Comparison of ENCODE assay signal across 1 cellular context in the genomic region with DNA sequence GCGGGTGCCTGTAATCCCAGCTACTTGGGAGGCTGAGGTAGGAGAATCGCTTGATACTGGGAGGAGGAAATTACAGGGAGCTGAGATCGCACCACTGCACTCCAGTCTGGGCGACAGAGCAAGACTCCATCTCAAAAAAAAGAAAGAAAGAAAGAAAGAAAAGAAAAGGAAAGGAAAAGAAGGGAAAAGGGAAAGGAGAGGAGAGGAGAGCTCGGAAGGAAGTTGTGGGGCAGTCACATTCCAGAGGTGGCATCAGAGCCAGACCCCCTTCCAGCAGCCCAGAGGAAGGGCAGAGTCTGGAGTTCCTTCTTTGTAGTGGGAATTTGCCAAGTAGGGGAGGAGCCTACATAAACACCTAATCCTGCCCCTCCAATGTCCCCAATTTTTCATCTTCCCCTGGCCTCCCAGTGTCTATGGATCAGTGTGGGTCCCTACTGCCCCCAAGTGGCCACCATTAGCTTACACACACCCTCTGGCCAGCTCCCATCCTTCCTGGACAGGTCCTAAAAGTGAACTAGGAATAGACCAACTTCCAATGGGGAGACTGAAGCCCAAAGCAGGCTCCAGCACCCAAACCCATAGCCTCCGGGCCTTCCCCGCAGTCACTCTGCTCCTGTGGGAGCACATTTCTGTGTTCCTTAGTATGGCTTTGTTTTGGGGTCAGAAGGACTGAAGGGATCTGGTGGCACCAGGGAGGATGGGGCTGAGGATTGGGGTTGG.
TF ChIP-seq lines count a peak whose summit lies in the region.

No MANE protein-coding gene starts in this region.

TF ChIP-seq in HepG2, 621 proteins besides CTCF, POLR2A, EP300 and RAD21:
- TF ChIP-seq, protein P1, sequence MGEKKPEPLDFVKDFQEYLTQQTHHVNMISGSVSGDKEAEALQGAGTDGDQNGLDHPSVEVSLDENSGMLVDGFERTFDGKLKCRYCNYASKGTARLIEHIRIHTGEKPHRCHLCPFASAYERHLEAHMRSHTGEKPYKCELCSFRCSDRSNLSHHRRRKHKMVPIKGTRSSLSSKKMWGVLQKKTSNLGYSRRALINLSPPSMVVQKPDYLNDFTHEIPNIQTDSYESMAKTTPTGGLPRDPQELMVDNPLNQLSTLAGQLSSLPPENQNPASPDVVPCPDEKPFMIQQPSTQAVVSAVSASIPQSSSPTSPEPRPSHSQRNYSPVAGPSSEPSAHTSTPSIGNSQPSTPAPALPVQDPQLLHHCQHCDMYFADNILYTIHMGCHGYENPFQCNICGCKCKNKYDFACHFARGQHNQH (CRISPR knock-in tag; IDR thresholded peaks at IDR 0.05): peak; percentile 31; the same call in 1 of the 2 replicates
- TF ChIP-seq ZNF709 (CRISPR knock-in tag; IDR thresholded peaks at IDR 0.05) (no peak), NFYC (CRISPR knock-in tag; IDR thresholded peaks at IDR 0.05) (no peak), KLF16 (CRISPR knock-in tag; IDR thresholded peaks at IDR 0.05) (0 out of 4 replicates have a peak, but pooled peaks of 1 of the 2 experiments have one; percentile 32), SSRP1 (CRISPR knock-in tag; IDR thresholded peaks at IDR 0.05) (no peak), U2AF2 (IDR thresholded peaks at IDR 0.05; ENCODE audit: low read depth, low read length) (0 out of 2 replicates have a peak, but pooled peaks have one; percentile 62), ZNF124 (CRISPR knock-in tag; IDR thresholded peaks at IDR 0.05) (0 out of 2 replicates have a peak, but pooled peaks have one; percentile 43), SALL2 (CRISPR knock-in tag; IDR thresholded peaks at IDR 0.05) (peak; percentile 52; the same call in 1 of the 2 replicates), ZNF839 (CRISPR knock-in tag; IDR thresholded peaks at IDR 0.05; ENCODE audit: borderline replicate concordance) (no peak), ERF (CRISPR knock-in tag; IDR thresholded peaks at IDR 0.05) (0 out of 2 replicates have a peak, but pooled peaks have one; percentile 23), U2AF1 (optimal IDR thresholded peaks at IDR 0.05; ENCODE audit: low read depth, low read length) (peak; percentile 35), REPIN1 (CRISPR knock-in tag; IDR thresholded peaks at IDR 0.05; ENCODE audit: borderline replicate concordance, low read depth) (no peak), ZNF619 (CRISPR knock-in tag; IDR thresholded peaks at IDR 0.05) (peak; percentile 39; the same call in 1 of the 2 replicates), MIXL1 (CRISPR knock-in tag; IDR thresholded peaks at IDR 0.05) (0 out of 2 replicates have a peak, but pooled peaks have one; percentile 24), SMC3 (IDR thresholded peaks at IDR 0.05; ENCODE audit: low read length) (peak; percentile 94), CAMTA2 (CRISPR knock-in tag; IDR thresholded peaks at IDR 0.05; ENCODE audit: borderline replicate concordance) (no peak), MIER2 (CRISPR knock-in tag; IDR thresholded peaks at IDR 0.05) (peak; percentile 62; the same call in 1 of the 2 replicates), SALL1 (CRISPR knock-in tag; IDR thresholded peaks at IDR 0.05) (peak; percentile 47), STAG1 (CRISPR knock-in tag; IDR thresholded peaks at IDR 0.05) (peak; percentile 95), GATAD1 (CRISPR knock-in tag; IDR thresholded peaks at IDR 0.05) (0 out of 2 replicates have a peak, but pooled peaks have one; percentile 19), THAP11 (CRISPR knock-in tag; IDR thresholded peaks at IDR 0.05) (0 out of 2 replicates have a peak, but pooled peaks have one; percentile 27), HNRNPK (IDR thresholded peaks at IDR 0.05; ENCODE audit: low read depth, low read length, poor library complexity, severe bottlenecking) (peak; percentile 15), ZNF550 (CRISPR knock-in tag; IDR thresholded peaks at IDR 0.05; ENCODE audit: borderline replicate concordance) (no peak), GATAD2A (CRISPR knock-in tag; IDR thresholded peaks at IDR 0.05) (0 out of 2 replicates have a peak, but pooled peaks have one; percentile 29), LCORL (IDR thresholded peaks at IDR 0.05) (no peak), LCORL (CRISPR knock-in tag; IDR thresholded peaks at IDR 0.05) (peak; percentile 26; the same call in 1 of the 2 replicates), XRCC5 (optimal IDR thresholded peaks at IDR 0.05; ENCODE audit: low read length) (peak; percentile 70), TEAD3 (CRISPR knock-in tag; optimal IDR thresholded peaks at IDR 0.05; ENCODE audit: borderline replicate concordance) (peak; percentile 40)
- TF ChIP-seq, protein P2, sequence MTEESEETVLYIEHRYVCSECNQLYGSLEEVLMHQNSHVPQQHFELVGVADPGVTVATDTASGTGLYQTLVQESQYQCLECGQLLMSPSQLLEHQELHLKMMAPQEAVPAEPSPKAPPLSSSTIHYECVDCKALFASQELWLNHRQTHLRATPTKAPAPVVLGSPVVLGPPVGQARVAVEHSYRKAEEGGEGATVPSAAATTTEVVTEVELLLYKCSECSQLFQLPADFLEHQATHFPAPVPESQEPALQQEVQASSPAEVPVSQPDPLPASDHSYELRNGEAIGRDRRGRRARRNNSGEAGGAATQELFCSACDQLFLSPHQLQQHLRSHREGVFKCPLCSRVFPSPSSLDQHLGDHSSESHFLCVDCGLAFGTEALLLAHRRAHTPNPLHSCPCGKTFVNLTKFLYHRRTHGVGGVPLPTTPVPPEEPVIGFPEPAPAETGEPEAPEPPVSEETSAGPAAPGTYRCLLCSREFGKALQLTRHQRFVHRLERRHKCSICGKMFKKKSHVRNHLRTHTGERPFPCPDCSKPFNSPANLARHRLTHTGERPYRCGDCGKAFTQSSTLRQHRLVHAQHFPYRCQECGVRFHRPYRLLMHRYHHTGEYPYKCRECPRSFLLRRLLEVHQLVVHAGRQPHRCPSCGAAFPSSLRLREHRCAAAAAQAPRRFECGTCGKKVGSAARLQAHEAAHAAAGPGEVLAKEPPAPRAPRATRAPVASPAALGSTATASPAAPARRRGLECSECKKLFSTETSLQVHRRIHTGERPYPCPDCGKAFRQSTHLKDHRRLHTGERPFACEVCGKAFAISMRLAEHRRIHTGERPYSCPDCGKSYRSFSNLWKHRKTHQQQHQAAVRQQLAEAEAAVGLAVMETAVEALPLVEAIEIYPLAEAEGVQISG (CRISPR knock-in tag; IDR thresholded peaks at IDR 0.05): peak; percentile 72
- TF ChIP-seq, protein P3, sequence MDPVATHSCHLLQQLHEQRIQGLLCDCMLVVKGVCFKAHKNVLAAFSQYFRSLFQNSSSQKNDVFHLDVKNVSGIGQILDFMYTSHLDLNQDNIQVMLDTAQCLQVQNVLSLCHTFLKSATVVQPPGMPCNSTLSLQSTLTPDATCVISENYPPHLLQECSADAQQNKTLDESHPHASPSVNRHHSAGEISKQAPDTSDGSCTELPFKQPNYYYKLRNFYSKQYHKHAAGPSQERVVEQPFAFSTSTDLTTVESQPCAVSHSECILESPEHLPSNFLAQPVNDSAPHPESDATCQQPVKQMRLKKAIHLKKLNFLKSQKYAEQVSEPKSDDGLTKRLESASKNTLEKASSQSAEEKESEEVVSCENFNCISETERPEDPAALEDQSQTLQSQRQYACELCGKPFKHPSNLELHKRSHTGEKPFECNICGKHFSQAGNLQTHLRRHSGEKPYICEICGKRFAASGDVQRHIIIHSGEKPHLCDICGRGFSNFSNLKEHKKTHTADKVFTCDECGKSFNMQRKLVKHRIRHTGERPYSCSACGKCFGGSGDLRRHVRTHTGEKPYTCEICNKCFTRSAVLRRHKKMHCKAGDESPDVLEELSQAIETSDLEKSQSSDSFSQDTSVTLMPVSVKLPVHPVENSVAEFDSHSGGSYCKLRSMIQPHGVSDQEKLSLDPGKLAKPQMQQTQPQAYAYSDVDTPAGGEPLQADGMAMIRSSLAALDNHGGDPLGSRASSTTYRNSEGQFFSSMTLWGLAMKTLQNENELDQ (CRISPR knock-in tag; IDR thresholded peaks at IDR 0.05; ENCODE audit: borderline replicate concordance): no peak
- TF ChIP-seq, protein P4, sequence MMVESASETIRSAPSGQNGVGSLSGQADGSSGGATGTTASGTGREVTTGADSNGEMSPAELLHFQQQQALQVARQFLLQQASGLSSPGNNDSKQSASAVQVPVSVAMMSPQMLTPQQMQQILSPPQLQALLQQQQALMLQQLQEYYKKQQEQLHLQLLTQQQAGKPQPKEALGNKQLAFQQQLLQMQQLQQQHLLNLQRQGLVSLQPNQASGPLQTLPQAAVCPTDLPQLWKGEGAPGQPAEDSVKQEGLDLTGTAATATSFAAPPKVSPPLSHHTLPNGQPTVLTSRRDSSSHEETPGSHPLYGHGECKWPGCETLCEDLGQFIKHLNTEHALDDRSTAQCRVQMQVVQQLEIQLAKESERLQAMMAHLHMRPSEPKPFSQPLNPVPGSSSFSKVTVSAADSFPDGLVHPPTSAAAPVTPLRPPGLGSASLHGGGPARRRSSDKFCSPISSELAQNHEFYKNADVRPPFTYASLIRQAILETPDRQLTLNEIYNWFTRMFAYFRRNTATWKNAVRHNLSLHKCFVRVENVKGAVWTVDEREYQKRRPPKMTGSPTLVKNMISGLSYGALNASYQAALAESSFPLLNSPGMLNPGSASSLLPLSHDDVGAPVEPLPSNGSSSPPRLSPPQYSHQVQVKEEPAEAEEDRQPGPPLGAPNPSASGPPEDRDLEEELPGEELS (CRISPR knock-in tag; IDR thresholded peaks at IDR 0.05): 0 out of 2 replicates have a peak, but pooled peaks have one; percentile 11
- TF ChIP-seq, protein P5, sequence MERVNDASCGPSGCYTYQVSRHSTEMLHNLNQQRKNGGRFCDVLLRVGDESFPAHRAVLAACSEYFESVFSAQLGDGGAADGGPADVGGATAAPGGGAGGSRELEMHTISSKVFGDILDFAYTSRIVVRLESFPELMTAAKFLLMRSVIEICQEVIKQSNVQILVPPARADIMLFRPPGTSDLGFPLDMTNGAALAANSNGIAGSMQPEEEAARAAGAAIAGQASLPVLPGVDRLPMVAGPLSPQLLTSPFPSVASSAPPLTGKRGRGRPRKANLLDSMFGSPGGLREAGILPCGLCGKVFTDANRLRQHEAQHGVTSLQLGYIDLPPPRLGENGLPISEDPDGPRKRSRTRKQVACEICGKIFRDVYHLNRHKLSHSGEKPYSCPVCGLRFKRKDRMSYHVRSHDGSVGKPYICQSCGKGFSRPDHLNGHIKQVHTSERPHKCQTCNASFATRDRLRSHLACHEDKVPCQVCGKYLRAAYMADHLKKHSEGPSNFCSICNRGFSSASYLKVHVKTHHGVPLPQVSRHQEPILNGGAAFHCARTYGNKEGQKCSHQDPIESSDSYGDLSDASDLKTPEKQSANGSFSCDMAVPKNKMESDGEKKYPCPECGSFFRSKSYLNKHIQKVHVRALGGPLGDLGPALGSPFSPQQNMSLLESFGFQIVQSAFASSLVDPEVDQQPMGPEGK (CRISPR knock-in tag; IDR thresholded peaks at IDR 0.05): 0 out of 2 replicates have a peak, but pooled peaks have one; percentile 33
- TF ChIP-seq, protein P6, sequence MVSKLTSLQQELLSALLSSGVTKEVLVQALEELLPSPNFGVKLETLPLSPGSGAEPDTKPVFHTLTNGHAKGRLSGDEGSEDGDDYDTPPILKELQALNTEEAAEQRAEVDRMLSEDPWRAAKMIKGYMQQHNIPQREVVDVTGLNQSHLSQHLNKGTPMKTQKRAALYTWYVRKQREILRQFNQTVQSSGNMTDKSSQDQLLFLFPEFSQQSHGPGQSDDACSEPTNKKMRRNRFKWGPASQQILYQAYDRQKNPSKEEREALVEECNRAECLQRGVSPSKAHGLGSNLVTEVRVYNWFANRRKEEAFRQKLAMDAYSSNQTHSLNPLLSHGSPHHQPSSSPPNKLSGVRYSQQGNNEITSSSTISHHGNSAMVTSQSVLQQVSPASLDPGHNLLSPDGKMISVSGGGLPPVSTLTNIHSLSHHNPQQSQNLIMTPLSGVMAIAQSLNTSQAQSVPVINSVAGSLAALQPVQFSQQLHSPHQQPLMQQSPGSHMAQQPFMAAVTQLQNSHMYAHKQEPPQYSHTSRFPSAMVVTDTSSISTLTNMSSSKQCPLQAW (CRISPR knock-in tag; IDR thresholded peaks at IDR 0.05): peak; percentile 25; the same call in 1 of the 2 replicates
